ENCODE assay signal across 24 cellular contexts in genomic region chr20:57966609-57967008, GRCh38.
A peak's percentile ranks its signal among the peaks of the same experiment; 100 is the strongest.
DNase-seq lines count a peak whose midpoint lies in the region; ATAC-seq and TF ChIP-seq lines count a peak whose summit lies in the region.
"Had no signal": no experiment of that assay in that cellular context is flagged by ENCODE, and none has a peak within 500 bp of the region (broad histone marks: within the 10 kb centered on the region; RNA-seq: fewer than 3 reads in every experiment).

No MANE protein-coding gene starts in this region.

- peaks cover 7% of the 10 kb centered on the region; the same call in 1 of the 2 replicates for H3K4me1 ChIP-seq in GM23248 (ENCODE audit: insufficient read depth)
- peaks cover 0 to 31% (median 5%) of the 10 kb centered on the region in 9 donors for H3K4me1 ChIP-seq in heart right ventricle

- no peak for TF ChIP-seq CTCF in heart right ventricle (IDR thresholded peaks at IDR 0.05)

- H3K27me3 Mint-ChIP-seq in activated T-cell treated with anti-CD3 and anti-CD28 coated beads, Interleukin-2, amount 50 U/mL, for 24 hours: peaks cover 37% of the 10 kb centered on the region

- no peaks in the 10 kb centered on the region for H3K4me1 Mint-ChIP-seq in activated T-cell treated with anti-CD3 and anti-CD28 coated beads, Interleukin-2, amount 50 U/mL, for 24 hours (ENCODE audit: low read depth)
- H3K4me1 Mint-ChIP-seq: CD14-positive monocyte; CD4-positive, alpha-beta memory T cell; CD4-positive, CD25-positive, alpha-beta regulatory T cell; CD8-positive, alpha-beta memory T cell had no signal

- no peak for ATAC-seq in heart right ventricle
- ATAC-seq in left ventricle myocardium superior: no peak

- no peak overlapping the region for H3K4me3 ChIP-seq in GM23248
- H3K4me3 ChIP-seq in heart right ventricle: no peak overlapping the region
- H3K4me3 ChIP-seq: BLaER1 had no signal

- no peak overlapping the region for H3K4me3 Mint-ChIP-seq in activated T-cell treated with anti-CD3 and anti-CD28 coated beads, Interleukin-2, amount 50 U/mL, for 24 hours
- H3K4me3 Mint-ChIP-seq: CD14-positive monocyte; CD4-positive, alpha-beta memory T cell; CD4-positive, CD25-positive, alpha-beta regulatory T cell; CD8-positive, alpha-beta memory T cell had no signal

- peaks cover 8% of the 10 kb centered on the region; the same call in 1 of the 2 replicates for H3F3A ChIP-seq in GM23248 (ENCODE audit: insufficient read depth)

- H3K79me2 ChIP-seq in GM23248 (ENCODE audit: insufficient read depth): no peaks in the 10 kb centered on the region

- no peak overlapping the region for H2AFZ ChIP-seq in GM23248

- no peak overlapping the region for H3K9ac ChIP-seq in GM23248
- H3K9ac ChIP-seq: BLaER1 had no signal

- no peaks in the 10 kb centered on the region for H4K20me1 ChIP-seq in GM23248 (ENCODE audit: insufficient read depth)
- H4K20me1 ChIP-seq: BLaER1 had no signal

- no peaks in the 10 kb centered on the region for H3K36me3 Mint-ChIP-seq in activated T-cell treated with anti-CD3 and anti-CD28 coated beads, Interleukin-2, amount 50 U/mL, for 24 hours (ENCODE audit: low read depth)
- H3K36me3 Mint-ChIP-seq: CD14-positive monocyte; CD4-positive, alpha-beta memory T cell; CD4-positive, CD25-positive, alpha-beta regulatory T cell; CD8-positive, alpha-beta memory T cell had no signal

- H3K27ac Mint-ChIP-seq in activated T-cell treated with anti-CD3 and anti-CD28 coated beads, Interleukin-2, amount 50 U/mL, for 24 hours: no peak overlapping the region
- H3K27ac Mint-ChIP-seq: CD14-positive monocyte; CD4-positive, alpha-beta memory T cell; CD4-positive, CD25-positive, alpha-beta regulatory T cell; CD8-positive, alpha-beta memory T cell had no signal

- H3K9me3 ChIP-seq in GM23248 (ENCODE audit: low read depth) (no peaks in the 10 kb centered on the region), heart right ventricle (no peaks in the 10 kb centered on the region)
- H3K9me3 ChIP-seq: BE2C, BLaER1 had no signal

- no peak overlapping the region for H3K4me2 ChIP-seq in GM23248 (ENCODE audit: unreplicated experiment)
- H3K4me2 ChIP-seq: BLaER1 had no signal

- intact Hi-C loops in heart right ventricle (cut with DNase I): loop anchor here in 2 of 10 donors (2.0 to 10.0 kb wide), 3 partner anchors 22 to 98 kb away; no protein-coding TSS in a partner anchor
- intact Hi-C loops in left ventricle myocardium superior (cut with micrococcal nuclease): no loop called here

- H3K27ac ChIP-seq in GM23248: no peak overlapping the region
- H3K27ac ChIP-seq in heart right ventricle: no peak overlapping the region
- H3K27ac ChIP-seq: BLaER1 had no signal

- in situ Hi-C loops in GM23248 (cut with MboI): no loop called here

- H3K36me3 ChIP-seq in GM23248 (ENCODE audit: low read depth) (no peaks in the 10 kb centered on the region), heart right ventricle (no peaks in the 10 kb centered on the region)
- H3K36me3 ChIP-seq: BE2C, BLaER1 had no signal

- no peaks in the 10 kb centered on the region for H3K9me3 Mint-ChIP-seq in activated T-cell treated with anti-CD3 and anti-CD28 coated beads, Interleukin-2, amount 50 U/mL, for 24 hours
- H3K9me3 Mint-ChIP-seq: CD8-positive, alpha-beta memory T cell had no signal

- WGBS in GM23248 (ENCODE audit: low coverage in 1 of 2, low lambda C conversion rate in 2 of 2, missing lambda C conversion rate in 2 of 2), 2 experiments: 69 to 72% methylated on average over 4 of the region's 4 CpGs
- 59 to 66% methylated on average over 4 of the region's 4 CpGs for WGBS in heart right ventricle, 2 donors

- no peaks in the 10 kb centered on the region for H3K9me2 ChIP-seq in GM23248 (ENCODE audit: insufficient read depth)

- no peaks in the 10 kb centered on the region for H3K27me3 ChIP-seq in GM23248 (replicated peaks; ENCODE audit: insufficient read depth)
- peaks cover 0 to 31% (median 20%) of the 10 kb centered on the region in 7 donors for H3K27me3 ChIP-seq in heart right ventricle
- H3K27me3 ChIP-seq: BE2C, BLaER1 had no signal

- DNase-seq in Daoy (ENCODE audit: low read depth): peak; percentile 14
- peak; percentile 45 for DNase-seq in GM23248
- DNase-seq in HT1080 (ENCODE audit: low read depth): peak; percentile 15
- peak; percentile 22 for DNase-seq in M059J (ENCODE audit: low read depth)
- DNase-seq in heart right ventricle: no peak
- no peak for DNase-seq in globus pallidus (ENCODE audit: low spot score)
- no peak for DNase-seq in activated T-cell treated with anti-CD3 and anti-CD28 coated beads, Interleukin-2, amount 50 U/mL, for 24 hours
- no peak for DNase-seq in left ventricle myocardium superior
- DNase-seq: 8988T; ACHN; BE2C; C1 segment of cervical spinal cord; CD4-positive, alpha-beta memory T cell; CD4-positive, CD25-positive, alpha-beta regulatory T cell; CD8-positive, alpha-beta memory T cell; COR-L47; DMS 273 treated with DMSO at 0.1 percent for 48 hours; DMS153; DMS53; DMS79; DND-41; GF-D8 had no signal

Comparison
In these comparisons a context has a peak if more than half of its experiments do, and no peak if none do; other contexts are left out.
1. DNase-seq: peak in Daoy (single experiment), GM23248 (single experiment), HT1080 (single experiment) and M059J (single experiment); none in heart right ventricle (0 of 2), globus pallidus (single experiment), activated T-cell treated with anti-CD3 and anti-CD28 coated beads, Interleukin-2, amount 50 U/mL, for 24 hours (single experiment) and left ventricle myocardium superior (single experiment).